In the genomic region with DNA sequence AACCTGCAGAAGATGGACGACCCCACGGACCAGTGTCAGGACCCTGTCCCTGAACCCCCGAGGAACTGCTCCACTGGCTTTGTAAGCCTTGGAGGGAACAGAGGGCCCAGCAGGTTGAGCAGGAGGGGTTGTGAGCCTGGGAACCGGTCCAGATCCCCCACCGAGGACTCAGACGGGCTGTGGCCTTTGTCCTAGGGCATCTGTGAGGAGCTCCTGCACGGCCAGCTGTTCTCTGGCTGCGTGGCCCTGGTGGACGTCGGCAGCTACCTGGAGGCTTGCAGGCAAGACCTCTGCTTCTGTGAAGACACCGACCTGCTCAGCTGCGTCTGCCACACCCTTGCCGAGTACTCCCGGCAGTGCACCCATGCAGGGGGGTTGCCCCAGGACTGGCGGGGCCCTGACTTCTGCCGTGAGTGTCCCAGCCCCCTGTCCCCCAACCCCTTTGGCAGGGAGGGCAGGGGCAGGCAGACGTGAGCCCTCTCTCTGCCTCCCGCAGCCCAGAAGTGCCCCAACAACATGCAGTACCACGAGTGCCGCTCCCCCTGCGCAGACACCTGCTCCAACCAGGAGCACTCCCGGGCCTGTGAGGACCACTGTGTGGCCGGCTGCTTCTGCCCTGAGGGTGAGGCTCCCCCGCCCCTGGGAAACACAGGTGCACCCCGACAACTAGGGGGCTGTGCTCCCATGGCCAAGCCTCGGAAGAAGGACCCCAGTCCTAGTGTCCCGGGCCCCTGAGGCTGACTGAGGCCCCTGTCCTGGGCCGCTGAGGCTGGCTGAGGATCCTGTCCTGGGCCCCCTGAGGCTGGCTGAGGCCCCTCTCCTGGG, we compare ENCODE assay signal across 24 cellular contexts. TPM values are rescaled to one million over a fixed set of nuclear protein-coding genes. Genes with fewer than 3 reads are reported as not detected.
A peak's percentile ranks its signal among the peaks of the same experiment; 100 is the strongest.
DNase-seq lines count a peak whose midpoint lies in the region; ATAC-seq, FAIRE-seq and TF ChIP-seq lines count a peak whose summit lies in the region.
"Had no signal": no experiment of that assay in that cellular context is flagged by ENCODE, and none has a peak within 500 bp of the region (broad histone marks: within the 10 kb centered on the region; RNA-seq: fewer than 3 reads in every experiment).

No MANE protein-coding gene starts in this region.

- no peaks in the 10 kb centered on the region for H3K36me3 Mint-ChIP-seq in stimulated activated memory B cell treated with anti-CD40 and anti-IgM and Interleukin-4, amounts not matched to agents 10 μg/mL and 1 μg/mL and 100 μg/mL, for 72 hours
- H3K36me3 Mint-ChIP-seq: CD4-positive, CD25-positive, alpha-beta regulatory T cell had no signal

- no peak overlapping the region for H3K27ac Mint-ChIP-seq in stimulated activated memory B cell treated with anti-CD40 and anti-IgM and Interleukin-4, amounts not matched to agents 10 μg/mL and 1 μg/mL and 100 μg/mL, for 72 hours
- H3K27ac Mint-ChIP-seq: activated CD4-positive, alpha-beta T cell treated with anti-CD3 and anti-CD28 coated beads, Interleukin-2, amount 10 ng/mL, durations not matched to agents 7 days and 5 days had no signal

- TF ChIP-seq CTCF in heart right ventricle (IDR thresholded peaks at IDR 0.05) (no peak), PC-3 (conservative IDR thresholded peaks at IDR 0.05; ENCODE audit: low read depth, low read length) (no peak), kidney (IDR thresholded peaks at IDR 0.05; ENCODE audit: borderline replicate concordance, extremely low read depth, insufficient read depth) (no peak), transverse colon (IDR thresholded peaks at IDR 0.05) (no peak)

- H3K9me2 ChIP-seq in PC-3 (replicated peaks; ENCODE audit: low read length) = no peaks in the 10 kb centered on the region

- H3K4me3 ChIP-seq in heart right ventricle = no peak overlapping the region
- H3K4me3 ChIP-seq in PC-3 (ENCODE audit: low read length) = no peak overlapping the region
- no peak overlapping the region for H3K4me3 ChIP-seq in kidney (ENCODE audit: low read length in 2 of 2)
- H3K4me3 ChIP-seq in transverse colon = no peak overlapping the region
- H3K4me3 ChIP-seq: testis had no signal

- peaks cover under 1% of the 10 kb centered on the region for H3K9me3 Mint-ChIP-seq in stimulated activated memory B cell treated with anti-CD40 and anti-IgM and Interleukin-4, amounts not matched to agents 10 μg/mL and 1 μg/mL and 100 μg/mL, for 72 hours
- H3K9me3 Mint-ChIP-seq: activated CD4-positive, alpha-beta T cell treated with anti-CD3 and anti-CD28 coated beads, Interleukin-2, amount 10 ng/mL, durations not matched to agents 7 days and 5 days; CD4-positive, CD25-positive, alpha-beta regulatory T cell had no signal

- no peak for FAIRE-seq in kidney (lab: Jason Lieb, UNC)
- FAIRE-seq: bronchial epithelial cell, GM12892, H54 had no signal

- H3K27me3 ChIP-seq in heart right ventricle (peaks cover 0 to 24% (median 10%) of the 10 kb centered on the region in 7 donors), PC-3 (ENCODE audit: low read length) (no peaks in the 10 kb centered on the region), transverse colon (no peaks in the 10 kb centered on the region)
- H3K27me3 ChIP-seq: testis had no signal

- in situ Hi-C loops in transverse colon (cut with MboI; ENCODE audit: low pct_ligation_motif_present in 1 of 4, low pct_unique_long_range_greater_than_20kb in 1 of 4, low sequenced_read_pairs in 3 of 4) = no loop called here

- POLR2A ChIA-PET in PC-3 (lab: Charles Lee; ENCODE audit: unreplicated experiment) = no interaction called here

- H3K9me3 ChIP-seq in heart right ventricle (peaks cover 0 to 4% (median 0%) of the 10 kb centered on the region in 11 donors), PC-3 (ENCODE audit: low read length) (no peaks in the 10 kb centered on the region), kidney (ENCODE audit: control insufficient read depth in 1 of 2, low read length in 2 of 2) (no peaks in the 10 kb centered on the region), transverse colon (no peaks in the 10 kb centered on the region)
- H3K9me3 ChIP-seq: testis had no signal

- CTCF ChIA-PET in PC-3 (lab: Charles Lee) = no interaction called here

- peaks cover 41% of the 10 kb centered on the region for H3K27me3 Mint-ChIP-seq in stimulated activated memory B cell treated with anti-CD40 and anti-IgM and Interleukin-4, amounts not matched to agents 10 μg/mL and 1 μg/mL and 100 μg/mL, for 72 hours
- H3K27me3 Mint-ChIP-seq: activated CD4-positive, alpha-beta T cell treated with anti-CD3 and anti-CD28 coated beads, Interleukin-2, amount 10 ng/mL, durations not matched to agents 7 days and 5 days; CD4-positive, CD25-positive, alpha-beta regulatory T cell had no signal

- no peaks in the 10 kb centered on the region for H3K4me1 ChIP-seq in heart right ventricle
- H3K4me1 ChIP-seq in PC-3 (ENCODE audit: insufficient read depth, low read length) = no peaks in the 10 kb centered on the region
- no peaks in the 10 kb centered on the region for H3K4me1 ChIP-seq in kidney (ENCODE audit: control insufficient read depth in 1 of 2, insufficient read depth in 1 of 2, low read depth in 1 of 2, low read length in 2 of 2)
- H3K4me1 ChIP-seq in transverse colon = no peaks in the 10 kb centered on the region
- H3K4me1 ChIP-seq: testis had no signal

- H3K36me3 ChIP-seq in heart right ventricle (no peaks in the 10 kb centered on the region), PC-3 (ENCODE audit: low read depth, low read length) (no peaks in the 10 kb centered on the region), kidney (ENCODE audit: control insufficient read depth in 1 of 2, insufficient read depth in 2 of 2, low read length in 2 of 2) (no peaks in the 10 kb centered on the region), transverse colon (no peaks in the 10 kb centered on the region)

- H3K79me2 ChIP-seq in PC-3 (ENCODE audit: low read length) = no peaks in the 10 kb centered on the region

- BruUV-seq in PC-3 (replicated peaks; lab: Mats Ljungman, UMichigan) = TSS peak; percentile 33

- no peaks in the 10 kb centered on the region for H3F3A ChIP-seq in PC-3 (ENCODE audit: low read length, unreplicated experiment)

- H3K4me1 Mint-ChIP-seq in stimulated activated memory B cell treated with anti-CD40 and anti-IgM and Interleukin-4, amounts not matched to agents 10 μg/mL and 1 μg/mL and 100 μg/mL, for 72 hours = no peaks in the 10 kb centered on the region
- H3K4me1 Mint-ChIP-seq: activated CD4-positive, alpha-beta T cell treated with anti-CD3 and anti-CD28 coated beads, Interleukin-2, amount 10 ng/mL, durations not matched to agents 7 days and 5 days; CD4-positive, CD25-positive, alpha-beta regulatory T cell had no signal

- H2AFZ ChIP-seq in PC-3 (ENCODE audit: low read length) = no peak overlapping the region

- H3K27ac ChIP-seq in heart right ventricle (no peak overlapping the region), PC-3 (ENCODE audit: low read length) (no peak overlapping the region), kidney (ENCODE audit: low read depth in 2 of 2, low read length in 2 of 2) (no peak overlapping the region), transverse colon (no peak overlapping the region)
- H3K27ac ChIP-seq: testis had no signal

- TF ChIP-seq EP300 in transverse colon (IDR thresholded peaks at IDR 0.05; ENCODE audit: low read depth) = no peak

- no peak overlapping the region for H3K4me2 ChIP-seq in PC-3 (ENCODE audit: low read length)

- DNase-seq in Right ventricle myocardium inferior (ENCODE audit: missing footprints) = no peak
- DNase-seq in heart right ventricle = no peak
- no peak for DNase-seq in PC-3
- peak; percentile 62 for DNase-seq in kidney
- DNase-seq in transverse colon = peak; percentile 5
- DNase-seq in NCI-H2029 (lab: John Stamatoyannopoulos, UW) = no peak
- no peak for DNase-seq in stimulated activated naive CD4-positive, alpha-beta T cell treated with Interleukin-2 at 50 U/mL for 16 hours (lab: John Stamatoyannopoulos, UW)
- DNase-seq: activated CD4-positive, alpha-beta T cell treated with anti-CD3 and anti-CD28 coated beads, Interleukin-2, amount 10 ng/mL, durations not matched to agents 7 days and 5 days; activated CD8-positive, alpha-beta memory T cell treated with anti-CD3 and anti-CD28 coated beads, Interleukin-2, amount 50 U/mL, for 48 hours; activated gamma-delta T cell treated with Interleukin-2 at 50 U/mL for 16 hours; CD4-positive, CD25-positive, alpha-beta regulatory T cell; dermis blood vessel endothelial cell; Karpas-422; NCI-H187; NCI-H510A; occipital lobe; stimulated activated CD4-positive, alpha-beta T cell treated with anti-CD3 and anti-CD28 coated beads, Interleukin-15, amount 100 ng/mL, for 24 hours; testis had no signal

- no peak overlapping the region for H3K4me3 Mint-ChIP-seq in stimulated activated memory B cell treated with anti-CD40 and anti-IgM and Interleukin-4, amounts not matched to agents 10 μg/mL and 1 μg/mL and 100 μg/mL, for 72 hours
- H3K4me3 Mint-ChIP-seq: activated CD4-positive, alpha-beta T cell treated with anti-CD3 and anti-CD28 coated beads, Interleukin-2, amount 10 ng/mL, durations not matched to agents 7 days and 5 days; CD4-positive, CD25-positive, alpha-beta regulatory T cell had no signal

- TF ChIP-seq POLR2A in transverse colon (IDR thresholded peaks at IDR 0.05) = no peak

- H3K9ac ChIP-seq in PC-3 (ENCODE audit: low read length) (no peak overlapping the region), kidney (ENCODE audit: low read length in 2 of 2) (no peak overlapping the region)

- WGBS in heart right ventricle, 2 donors = 74 to 77% methylated on average over 28 of the region's 28 CpGs
- WGBS in transverse colon (ENCODE audit: low coverage in 1 of 2), 2 donors = 57% methylated on average over 23 of the region's 28 CpGs; no CpG with 5 or more reads in 1 of the 2 donors

- intact Hi-C loops in Right ventricle myocardium inferior (cut with DNase I) = no loop called here
- intact Hi-C loops in heart right ventricle (cut with DNase I) = no loop called here
- intact Hi-C loops in PC-3 (cut with micrococcal nuclease) = no loop called here
- intact Hi-C loops in kidney (cut with DNase I) = no loop called here
- intact Hi-C loops in transverse colon (cut with DNase I; ENCODE audit: low total_unique reads) = no loop called here

- H4K20me1 ChIP-seq in PC-3 (ENCODE audit: low read length) = no peaks in the 10 kb centered on the region

- ATAC-seq in Right ventricle myocardium inferior = peak; percentile 3
- ATAC-seq in heart right ventricle = no peak
- ATAC-seq in PC-3 = no peak
- ATAC-seq in stimulated activated memory B cell treated with anti-CD40 and anti-IgM and Interleukin-4, amounts not matched to agents 10 μg/mL and 1 μg/mL and 100 μg/mL, for 72 hours = no peak

RNA-seq across cellular contexts. Expression of gene MUC5AC, which starts 6.4 kb away (rescaled TPM):
- total RNA-seq in Right ventricle myocardium inferior (not detected), heart right ventricle (not detected), PC-3 (2014; rRNA removed) (0.11 and 0.35 TPM in 2 replicates), kidney (0.03 TPM), transverse colon (not detected)
- polyA plus RNA-seq in heart right ventricle (not detected), kidney (ENCODE audit: insufficient read depth, low read depth, low replicate concordance) (not detected)
- total RNA-seq: activated CD4-positive, alpha-beta T cell treated with anti-CD3 and anti-CD28 coated beads, Interleukin-2, amount 10 ng/mL, durations not matched to agents 7 days and 5 days; CD4-positive, CD25-positive, alpha-beta regulatory T cell; dermis blood vessel endothelial cell; lung microvascular endothelial cell; myocyte; occipital lobe had no signal
- polyA plus RNA-seq: CD4-positive, CD25-positive, alpha-beta regulatory T cell had no signal

RNA-seq across cellular contexts. Expression of gene MUC5B, which starts 58.7 kb away (rescaled TPM):
- total RNA-seq in Right ventricle myocardium inferior (not detected), heart right ventricle (not detected), PC-3 (2014; rRNA removed) (24.3 and 33.0 TPM in 2 replicates), kidney (0.38 TPM), transverse colon (100 to 1,000 TPM in 2 of 4 donors, 10 to 100 TPM in 2; 58.0 to 825 (median 85.6) TPM)
- polyA plus RNA-seq in heart right ventricle (not detected), kidney (ENCODE audit: insufficient read depth, low read depth, low replicate concordance) (not detected)
- total RNA-seq: activated CD4-positive, alpha-beta T cell treated with anti-CD3 and anti-CD28 coated beads, Interleukin-2, amount 10 ng/mL, durations not matched to agents 7 days and 5 days; bronchial epithelial cell; CD4-positive, CD25-positive, alpha-beta regulatory T cell; dermis blood vessel endothelial cell; lung microvascular endothelial cell; myocyte; occipital lobe had no signal
- polyA plus RNA-seq: CD4-positive, CD25-positive, alpha-beta regulatory T cell had no signal

Comparison
In these comparisons a context has a peak if more than half of its experiments do, and no peak if none do; other contexts are left out.
1. DNase-seq: peak in kidney (single experiment) and transverse colon (single experiment); none in Right ventricle myocardium inferior (single experiment), heart right ventricle (0 of 2), PC-3 (single experiment), NCI-H2029 (single experiment) and stimulated activated naive CD4-positive, alpha-beta T cell treated with Interleukin-2 at 50 U/mL for 16 hours (single experiment).
2. RNA of gene MUC5B, which starts 58.7 kb away (total RNA-seq): 58.0 to 825 TPM in transverse colon and 24.3 to 33.0 TPM in PC-3; 0.38 TPM in kidney (single experiment), not detected in Right ventricle myocardium inferior (single experiment) and not detected in heart right ventricle; every median in the first group is over 10 times any median in the second.